In the genomic region with DNA sequence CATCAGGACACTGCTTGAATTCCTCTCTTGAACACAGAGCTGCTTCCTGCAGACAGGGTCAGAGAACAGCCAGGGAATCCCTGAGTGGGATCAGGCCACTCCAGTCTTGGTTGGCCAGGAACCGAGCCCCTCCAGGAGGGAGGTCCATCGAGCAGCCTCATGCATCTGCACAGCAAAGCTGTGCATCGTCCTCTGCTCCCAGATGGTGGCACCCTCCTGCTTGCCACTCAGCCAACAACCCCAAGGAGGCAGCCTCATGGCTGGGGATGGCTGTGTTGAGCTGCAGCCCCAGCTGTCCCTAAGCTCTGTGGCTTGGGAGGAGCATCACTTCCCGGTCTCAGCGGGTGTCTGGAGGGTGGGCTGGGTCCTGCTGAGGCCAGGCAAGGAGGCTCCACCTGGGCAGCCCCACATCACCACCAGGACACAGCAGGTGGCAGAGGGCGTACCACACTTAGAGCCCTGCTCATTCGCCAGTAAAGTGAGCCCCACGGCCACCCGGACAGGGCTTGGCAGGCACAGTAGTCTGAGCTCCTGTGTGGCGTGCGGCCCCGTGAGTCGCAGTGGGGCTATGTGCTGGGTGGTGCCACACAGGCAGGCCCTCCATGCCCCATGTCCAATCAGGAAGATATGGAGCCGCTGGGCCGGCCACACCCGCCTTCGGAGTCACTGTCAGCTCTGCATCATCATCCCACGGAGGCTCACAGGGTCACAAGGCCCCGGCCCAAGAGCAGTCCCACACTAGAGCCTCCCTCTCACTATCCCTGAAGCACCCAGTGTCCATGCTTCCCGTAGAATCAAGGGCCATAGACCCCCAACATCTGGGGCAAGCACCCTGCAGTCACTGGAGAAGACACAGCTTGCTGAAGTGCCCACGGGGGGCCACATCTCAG, we compare ENCODE assay signal across 1 cellular context.
TF ChIP-seq lines count a peak whose summit lies in the region.

No MANE protein-coding gene starts in this region.

TF ChIP-seq in HepG2, 621 proteins besides CTCF, POLR2A, EP300 and RAD21 (continued from another document):
- TF ChIP-seq STAG1 (CRISPR knock-in tag; IDR thresholded peaks at IDR 0.05) (peak; percentile 62), POLR2AphosphoS2 (IDR thresholded peaks at IDR 0.05; ENCODE audit: low read depth, low read length) (no peak), EED (CRISPR knock-in tag; IDR thresholded peaks at IDR 0.05) (no peak), XBP1 (CRISPR knock-in tag; IDR thresholded peaks at IDR 0.05) (no peak), ZHX1 (CRISPR knock-in tag; IDR thresholded peaks at IDR 0.05; ENCODE audit: low read depth) (no peak), FOSL2 (CRISPR knock-in tag; IDR thresholded peaks at IDR 0.05) (no peak)
- TF ChIP-seq, protein P1, sequence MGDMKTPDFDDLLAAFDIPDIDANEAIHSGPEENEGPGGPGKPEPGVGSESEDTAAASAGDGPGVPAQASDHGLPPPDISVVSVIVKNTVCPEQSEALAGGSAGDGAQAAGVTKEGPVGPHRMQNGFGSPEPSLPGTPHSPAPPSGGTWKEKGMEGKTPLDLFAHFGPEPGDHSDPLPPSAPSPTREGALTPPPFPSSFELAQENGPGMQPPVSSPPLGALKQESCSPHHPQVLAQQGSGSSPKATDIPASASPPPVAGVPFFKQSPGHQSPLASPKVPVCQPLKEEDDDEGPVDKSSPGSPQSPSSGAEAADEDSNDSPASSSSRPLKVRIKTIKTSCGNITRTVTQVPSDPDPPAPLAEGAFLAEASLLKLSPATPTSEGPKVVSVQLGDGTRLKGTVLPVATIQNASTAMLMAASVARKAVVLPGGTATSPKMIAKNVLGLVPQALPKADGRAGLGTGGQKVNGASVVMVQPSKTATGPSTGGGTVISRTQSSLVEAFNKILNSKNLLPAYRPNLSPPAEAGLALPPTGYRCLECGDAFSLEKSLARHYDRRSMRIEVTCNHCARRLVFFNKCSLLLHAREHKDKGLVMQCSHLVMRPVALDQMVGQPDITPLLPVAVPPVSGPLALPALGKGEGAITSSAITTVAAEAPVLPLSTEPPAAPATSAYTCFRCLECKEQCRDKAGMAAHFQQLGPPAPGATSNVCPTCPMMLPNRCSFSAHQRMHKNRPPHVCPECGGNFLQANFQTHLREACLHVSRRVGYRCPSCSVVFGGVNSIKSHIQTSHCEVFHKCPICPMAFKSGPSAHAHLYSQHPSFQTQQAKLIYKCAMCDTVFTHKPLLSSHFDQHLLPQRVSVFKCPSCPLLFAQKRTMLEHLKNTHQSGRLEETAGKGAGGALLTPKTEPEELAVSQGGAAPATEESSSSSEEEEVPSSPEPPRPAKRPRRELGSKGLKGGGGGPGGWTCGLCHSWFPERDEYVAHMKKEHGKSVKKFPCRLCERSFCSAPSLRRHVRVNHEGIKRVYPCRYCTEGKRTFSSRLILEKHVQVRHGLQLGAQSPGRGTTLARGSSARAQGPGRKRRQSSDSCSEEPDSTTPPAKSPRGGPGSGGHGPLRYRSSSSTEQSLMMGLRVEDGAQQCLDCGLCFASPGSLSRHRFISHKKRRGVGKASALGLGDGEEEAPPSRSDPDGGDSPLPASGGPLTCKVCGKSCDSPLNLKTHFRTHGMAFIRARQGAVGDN (CRISPR knock-in tag; IDR thresholded peaks at IDR 0.05), result peak; percentile 50
